In genomic region chr7:17166824-17167379, GRCh38 we compare ENCODE assay signal across 15 cellular contexts.
DNase-seq lines count a peak whose midpoint lies in the region; ATAC-seq, FAIRE-seq and TF ChIP-seq lines count a peak whose summit lies in the region.
"Had no signal": no experiment of that assay in that cellular context is flagged by ENCODE, and none has a peak within 500 bp of the region (broad histone marks: within the 10 kb centered on the region; RNA-seq: fewer than 3 reads in every experiment).

No MANE protein-coding gene starts in this region.

- H3K79me2 ChIP-seq in K562 (ENCODE audit: control insufficient read depth, insufficient read depth, low read length), result no peaks in the 10 kb centered on the region

- intact Hi-C loops in activated CD4-positive, alpha-beta memory T cell treated with anti-CD3 and anti-CD28 coated beads for 36 hours (cut with micrococcal nuclease), result no loop called here
- intact Hi-C loops in K562 (cut with micrococcal nuclease) (no loop called here), ascending aorta (cut with DNase I) (no loop called here), esophagus squamous epithelium (cut with DNase I) (no loop called here)

- peak; percentile 87 for ATAC-seq in GM19467 (IDR thresholded peaks at IDR 0.05; ENCODE audit: unreplicated experiment)
- peak; percentile 54 for ATAC-seq in HG03060 (IDR thresholded peaks at IDR 0.05; ENCODE audit: low read depth, unreplicated experiment)
- ATAC-seq in K562, result no peak

- CTCF ChIA-PET in activated CD4-positive, alpha-beta memory T cell treated with anti-CD3 and anti-CD28 coated beads for 36 hours (lab: Charles Lee), result interaction anchor here (1.1 to 2.2 kb wide), 3 partner anchors 13 to 135 kb away, joined by 3 to 4 read pairs (median 4); no protein-coding TSS in a partner anchor
- CTCF ChIA-PET in activated CD4-positive, alpha-beta memory T cell treated with anti-CD3 and anti-CD28 coated beads, Interleukin-2, amount 10 ng/mL, durations not matched to agents 7 days and 5 days (lab: Charles Lee), result no interaction called here
- CTCF ChIA-PET in K562 (lab: Yijun Ruan, JAX; ENCODE audit: low intra/inter-chr PET ratio), result no interaction called here

- H2AFZ ChIP-seq in K562 (ENCODE audit: low read depth, low read length), result peak overlapping the region; percentile 4; the same call in 1 of the 2 replicates

- TF ChIP-seq RAD21 in K562 (CRISPR knock-in tag; conservative IDR thresholded peaks at IDR 0.05 in 1 of 2, IDR thresholded peaks at IDR 0.05 in 1 of 2), result peak in 1 of 2 experiments; percentile 29; a peak in 1 of 4 replicates

- peaks cover 7% of the 10 kb centered on the region for H3K27me3 Mint-ChIP-seq in activated CD4-positive, alpha-beta memory T cell treated with anti-CD3 and anti-CD28 coated beads for 36 hours
- no peaks in the 10 kb centered on the region for H3K27me3 Mint-ChIP-seq in activated CD4-positive, alpha-beta memory T cell treated with anti-CD3 and anti-CD28 coated beads, Interleukin-2, amount 10 ng/mL, durations not matched to agents 7 days and 5 days
- no peaks in the 10 kb centered on the region for H3K27me3 Mint-ChIP-seq in immature natural killer cell (ENCODE audit: low read depth in 3 of 3)

- TF ChIP-seq CTCF in K562 (IDR thresholded peaks at IDR 0.05 in 2 of 3, conservative IDR thresholded peaks at IDR 0.05 in 1 of 3; ENCODE audit: insufficient read depth in 2 of 3, low read depth in 1 of 3, low read length in 3 of 3) (no peak), ascending aorta (IDR thresholded peaks at IDR 0.05) (no peak), esophagus squamous epithelium (IDR thresholded peaks at IDR 0.05) (no peak)

- no peaks in the 10 kb centered on the region for H3K9me1 ChIP-seq in K562 (ENCODE audit: control insufficient read depth, insufficient read depth, low read length)

- peaks cover 37% of the 10 kb centered on the region for H3K4me1 Mint-ChIP-seq in activated CD4-positive, alpha-beta memory T cell treated with anti-CD3 and anti-CD28 coated beads for 36 hours (ENCODE audit: low read depth)
- H3K4me1 Mint-ChIP-seq in activated CD4-positive, alpha-beta memory T cell treated with anti-CD3 and anti-CD28 coated beads, Interleukin-2, amount 10 ng/mL, durations not matched to agents 7 days and 5 days, result peaks cover 26% of the 10 kb centered on the region
- no peaks in the 10 kb centered on the region for H3K4me1 Mint-ChIP-seq in immature natural killer cell

- BruUV-seq in K562 (replicated peaks; lab: Mats Ljungman, UMichigan), result no TSS peak

- no peak overlapping the region for H3K27ac Mint-ChIP-seq in activated CD4-positive, alpha-beta memory T cell treated with anti-CD3 and anti-CD28 coated beads for 36 hours
- no peak overlapping the region for H3K27ac Mint-ChIP-seq in activated CD4-positive, alpha-beta memory T cell treated with anti-CD3 and anti-CD28 coated beads, Interleukin-2, amount 10 ng/mL, durations not matched to agents 7 days and 5 days
- no peak overlapping the region for H3K27ac Mint-ChIP-seq in immature natural killer cell

- in situ Hi-C loops in K562 (cut with MboI), result no loop called here

- H3K36me3 ChIP-seq in K562 (ENCODE audit: control insufficient read depth, insufficient read depth, low read length), result no peaks in the 10 kb centered on the region
- no peaks in the 10 kb centered on the region for H3K36me3 ChIP-seq in ascending aorta
- no peaks in the 10 kb centered on the region for H3K36me3 ChIP-seq in esophagus squamous epithelium
- H3K36me3 ChIP-seq: ovary, thyroid gland had no signal

- no peak for FAIRE-seq in K562 (lab: Jason Lieb, UNC)

- H3K9ac ChIP-seq in K562 (ENCODE audit: insufficient read depth in 1 of 2, low read depth in 2 of 2, low read length in 2 of 2), result no peak overlapping the region

- H3K27me3 ChIP-seq in K562 (ENCODE audit: control insufficient read depth in 2 of 2, insufficient read depth in 2 of 2, low read length in 2 of 2), result no peaks in the 10 kb centered on the region
- no peaks in the 10 kb centered on the region for H3K27me3 ChIP-seq in ascending aorta
- H3K27me3 ChIP-seq in esophagus squamous epithelium, result no peaks in the 10 kb centered on the region
- H3K27me3 ChIP-seq: ovary, thyroid gland had no signal

- TF ChIP-seq EP300 in K562 (IDR thresholded peaks at IDR 0.05; ENCODE audit: low read length), result no peak

- TF ChIP-seq POLR2A in K562 (conservative IDR thresholded peaks at IDR 0.05) (no peak), esophagus squamous epithelium (IDR thresholded peaks at IDR 0.05) (no peak)

- H3K4me3 ChIP-seq in K562 (no peak overlapping the region), ascending aorta (no peak overlapping the region), esophagus squamous epithelium (no peak overlapping the region)
- H3K4me3 ChIP-seq: lung, ovary, thyroid gland had no signal

- no peaks in the 10 kb centered on the region for H4K20me1 ChIP-seq in K562 (replicated peaks; ENCODE audit: control insufficient read depth, insufficient read depth, low read length)

- H3K27ac ChIP-seq in K562 (ENCODE audit: extremely low read depth, low read depth, low read length), result no peak overlapping the region
- no peak overlapping the region for H3K27ac ChIP-seq in ascending aorta
- no peak overlapping the region for H3K27ac ChIP-seq in esophagus squamous epithelium
- H3K27ac ChIP-seq: ovary, thyroid gland had no signal

- H3K9me3 Mint-ChIP-seq in activated CD4-positive, alpha-beta memory T cell treated with anti-CD3 and anti-CD28 coated beads for 36 hours, result peaks cover 12% of the 10 kb centered on the region
- peaks cover 7% of the 10 kb centered on the region for H3K9me3 Mint-ChIP-seq in activated CD4-positive, alpha-beta memory T cell treated with anti-CD3 and anti-CD28 coated beads, Interleukin-2, amount 10 ng/mL, durations not matched to agents 7 days and 5 days
- H3K9me3 Mint-ChIP-seq in immature natural killer cell, result peaks cover 0 to 3% (median 0%) of the 10 kb centered on the region in 6 donors

- WGBS in K562 (ENCODE audit: insufficient coverage, low coverage, missing lambda C conversion rate), result 3% methylated on average over 4 of the region's 4 CpGs
- 63 to 78% methylated on average over 4 of the region's 4 CpGs for WGBS in esophagus squamous epithelium, 2 donors

- POLR2A ChIA-PET in activated CD4-positive, alpha-beta memory T cell treated with anti-CD3 and anti-CD28 coated beads for 36 hours (lab: Charles Lee), result no interaction called here
- POLR2A ChIA-PET in activated CD4-positive, alpha-beta memory T cell treated with anti-CD3 and anti-CD28 coated beads, Interleukin-2, amount 10 ng/mL, durations not matched to agents 7 days and 5 days (lab: Charles Lee), result no interaction called here
- POLR2A ChIA-PET in K562 (lab: Yijun Ruan, JAX), result no interaction called here

- H3K4me1 ChIP-seq in K562 (replicated peaks in 1 of 2; ENCODE audit: control insufficient read depth in 2 of 2, insufficient read depth in 2 of 2, low read length in 2 of 2) (no peaks in the 10 kb centered on the region), ascending aorta (no peaks in the 10 kb centered on the region), esophagus squamous epithelium (no peaks in the 10 kb centered on the region)
- H3K4me1 ChIP-seq: thyroid gland had no signal

- H3K9me3 ChIP-seq in K562 (replicated peaks; ENCODE audit: control insufficient read depth, insufficient read depth, low read depth, low read length), result no peaks in the 10 kb centered on the region
- no peaks in the 10 kb centered on the region for H3K9me3 ChIP-seq in ascending aorta
- no peaks in the 10 kb centered on the region for H3K9me3 ChIP-seq in esophagus squamous epithelium
- H3K9me3 ChIP-seq: ovary, thyroid gland had no signal

- H3K4me2 ChIP-seq in K562 (ENCODE audit: insufficient read depth, low read length), result no peak overlapping the region

- H3K4me3 Mint-ChIP-seq in activated CD4-positive, alpha-beta memory T cell treated with anti-CD3 and anti-CD28 coated beads for 36 hours, result no peak overlapping the region
- no peak overlapping the region for H3K4me3 Mint-ChIP-seq in activated CD4-positive, alpha-beta memory T cell treated with anti-CD3 and anti-CD28 coated beads, Interleukin-2, amount 10 ng/mL, durations not matched to agents 7 days and 5 days
- H3K4me3 Mint-ChIP-seq in immature natural killer cell, result no peak overlapping the region

- peaks cover 7% of the 10 kb centered on the region for H3K36me3 Mint-ChIP-seq in activated CD4-positive, alpha-beta memory T cell treated with anti-CD3 and anti-CD28 coated beads for 36 hours
- peaks cover 17% of the 10 kb centered on the region for H3K36me3 Mint-ChIP-seq in activated CD4-positive, alpha-beta memory T cell treated with anti-CD3 and anti-CD28 coated beads, Interleukin-2, amount 10 ng/mL, durations not matched to agents 7 days and 5 days (ENCODE audit: low read depth)
- H3K36me3 Mint-ChIP-seq in immature natural killer cell, result peaks cover 0 to 4% (median 0%) of the 10 kb centered on the region in 3 donors

- peak; percentile 55 for DNase-seq in activated CD4-positive, alpha-beta memory T cell treated with anti-CD3 and anti-CD28 coated beads for 36 hours
- no peak for DNase-seq in activated CD4-positive, alpha-beta memory T cell treated with anti-CD3 and anti-CD28 coated beads, Interleukin-2, amount 10 ng/mL, durations not matched to agents 7 days and 5 days
- no peak for DNase-seq in K562 (ENCODE audit: extremely low read depth in 1 of 4, low spot score in 3 of 4)
- DNase-seq in ascending aorta (ENCODE audit: low spot score in 2 of 2), result no peak
- DNase-seq in esophagus squamous epithelium (lab: John Stamatoyannopoulos, UW), result no peak
- no peak for DNase-seq in immature natural killer cell
- DNase-seq: ACHN, amygdala, glutamatergic neuron, NCI-H2029 treated with DMSO at 0.1 percent for 48 hours, ovary had no signal

TF ChIP-seq in K562, 482 proteins besides CTCF, POLR2A, EP300 and RAD21 (continues in another document):
- TF ChIP-seq TCF7L2 (IDR thresholded peaks at IDR 0.05; ENCODE audit: low read depth, low read length) (no peak), NFIX (CRISPR knock-in tag; IDR thresholded peaks at IDR 0.05; ENCODE audit: low read depth) (no peak), NCOA4 (IDR thresholded peaks at IDR 0.05; ENCODE audit: partially characterized antibody) (no peak), L3MBTL2 (IDR thresholded peaks at IDR 0.05) (no peak)
